ENCODE assay signal across 27 cellular contexts in genomic region chr3:46681387-46681786, GRCh38. TPM values are rescaled to one million over a fixed set of nuclear protein-coding genes. Genes with fewer than 3 reads are reported as not detected.
"Had no signal": no experiment of that assay in that cellular context is flagged by ENCODE, and none has a peak within 500 bp of the region (broad histone marks: within the 10 kb centered on the region; RNA-seq: fewer than 3 reads in every experiment).

No MANE protein-coding gene starts in this region.

- H3K4me1 ChIP-seq: colonic mucosa, prostate gland, tibial artery had no signal

- H3K4me3 ChIP-seq: colonic mucosa, lung, prostate gland, right atrium auricular region, stomach, tibial artery had no signal

- H3K27ac Mint-ChIP-seq: immature natural killer cell; memory B cell; stimulated activated effector memory CD8-positive, alpha-beta T cell treated with anti-CD3 and anti-CD28 coated beads, Interleukin-12 subunit alpha, Interleukin-12 subunit beta, amount 100 ng/mL, for 72 hours had no signal

- H3K9me3 Mint-ChIP-seq: immature natural killer cell; memory B cell; natural killer cell treated with Interleukin-12 subunit alpha and Interleukin-12 subunit beta and Interleukin-15 and Interleukin-18, amount 100 ng/mL, for 72 hours; neural crest cell; stimulated activated effector memory CD8-positive, alpha-beta T cell treated with anti-CD3 and anti-CD28 coated beads, Interleukin-12 subunit alpha, Interleukin-12 subunit beta, amount 100 ng/mL, for 72 hours; type B pancreatic cell had no signal

- H3K4me3 Mint-ChIP-seq: immature natural killer cell; memory B cell; natural killer cell treated with Interleukin-12 subunit alpha and Interleukin-12 subunit beta and Interleukin-15 and Interleukin-18, amount 100 ng/mL, for 72 hours; neural crest cell; stimulated activated effector memory CD8-positive, alpha-beta T cell treated with anti-CD3 and anti-CD28 coated beads, Interleukin-12 subunit alpha, Interleukin-12 subunit beta, amount 100 ng/mL, for 72 hours; type B pancreatic cell had no signal

- H3K4me1 Mint-ChIP-seq: immature natural killer cell; memory B cell; neural crest cell; stimulated activated effector memory CD8-positive, alpha-beta T cell treated with anti-CD3 and anti-CD28 coated beads, Interleukin-12 subunit alpha, Interleukin-12 subunit beta, amount 100 ng/mL, for 72 hours had no signal

- H3K9me3 ChIP-seq: colonic mucosa, prostate gland, right atrium auricular region, stomach, tibial artery had no signal

- FAIRE-seq: frontal cortex had no signal

- DNase-seq: colonic mucosa; hypothalamus; immature natural killer cell; islet precursor cell; kidney glomerular epithelial cell; left colon; stimulated activated CD4-positive, alpha-beta T cell treated with anti-CD3 and anti-CD28 coated beads, Interleukin-2, amount 100 ng/mL, for 24 hours; stimulated activated CD4-positive, alpha-beta T cell treated with anti-CD3 and anti-CD28 coated beads, Interleukin-4, amount 100 ng/mL, for 24 hours; stimulated activated naive CD4-positive, alpha-beta T cell treated with Interleukin-2 at 50 U/mL for 16 hours; stomach; tibial artery had no signal

- H3K27ac ChIP-seq: colonic mucosa, prostate gland, stomach, tibial artery had no signal

- H3K36me3 ChIP-seq: colonic mucosa, prostate gland had no signal

- H3K27me3 ChIP-seq: colonic mucosa, right atrium auricular region, stomach, tibial artery had no signal

- H3K36me3 Mint-ChIP-seq: immature natural killer cell; memory B cell; natural killer cell treated with Interleukin-12 subunit alpha and Interleukin-12 subunit beta and Interleukin-15 and Interleukin-18, amount 100 ng/mL, for 72 hours; stimulated activated effector memory CD8-positive, alpha-beta T cell treated with anti-CD3 and anti-CD28 coated beads, Interleukin-12 subunit alpha, Interleukin-12 subunit beta, amount 100 ng/mL, for 72 hours had no signal

- H3K27me3 Mint-ChIP-seq: natural killer cell treated with Interleukin-12 subunit alpha and Interleukin-12 subunit beta and Interleukin-15 and Interleukin-18, amount 100 ng/mL, for 72 hours; type B pancreatic cell had no signal

RNA-seq across cellular contexts. Expression of gene TMIE, which starts 19.8 kb away (rescaled TPM):
- total RNA-seq: fibroblast of villous mesenchyme; natural killer cell treated with Interleukin-12 subunit alpha and Interleukin-12 subunit beta and Interleukin-15 and Interleukin-18, amount 100 ng/mL, for 72 hours; neural crest cell; osteocyte; right atrium auricular region had no signal

RNA-seq across cellular contexts. Expression of gene PRSS50, which starts 36.3 kb away (rescaled TPM):
- total RNA-seq: chondrocyte; colonic mucosa; dermis microvascular lymphatic vessel endothelial cell; fibroblast of villous mesenchyme; frontal cortex; left colon; mononuclear cell; natural killer cell treated with Interleukin-12 subunit alpha and Interleukin-12 subunit beta and Interleukin-15 and Interleukin-18, amount 100 ng/mL, for 72 hours; osteocyte; skeletal muscle tissue; subcutaneous adipose tissue had no signal
